8 cellular contexts compared by ENCODE assay signal in genomic region chr6:108113557-108114519, GRCh38. TPM values are rescaled to one million over a fixed set of nuclear protein-coding genes. Genes with fewer than 3 reads are reported as not detected.
A peak's percentile ranks its signal among the peaks of the same experiment; 100 is the strongest.
DNase-seq lines count a peak whose midpoint lies in the region; ATAC-seq and TF ChIP-seq lines count a peak whose summit lies in the region.

No MANE protein-coding gene starts in this region.

- no peaks in the 10 kb centered on the region for H3K9me3 Mint-ChIP-seq in activated T-helper 1 cell treated with anti-CD3 and anti-CD28 coated beads, Interleukin-12 subunit alpha, Interleukin-12 subunit beta, Interleukin-2, Interleukin-4 antibody, amounts not matched to agents 30 ng/mL and 10 ng/mL and 1 ng/mL, durations not matched to agents 14 hours and 24 hours and 36 hours

- peaks cover 12 to 47% (median 41%) of the 10 kb centered on the region in 9 donors for H3K4me1 ChIP-seq in heart right ventricle
- H3K4me1 ChIP-seq in prostate gland (replicated peaks): peaks cover 2% of the 10 kb centered on the region

- peak overlapping the region; percentile 52 for H3K4me3 ChIP-seq in AG10803 (ENCODE audit: low read length)
- no peak overlapping the region for H3K4me3 ChIP-seq in GM12865 (ENCODE audit: low read depth, low read length)
- peak overlapping the region in 6 of 10 donors; percentile 13 to 57 (median 48) for H3K4me3 ChIP-seq in heart right ventricle
- H3K4me3 ChIP-seq in prostate gland: no peak overlapping the region

- H3K9me3 ChIP-seq in heart right ventricle: no peaks in the 10 kb centered on the region
- no peaks in the 10 kb centered on the region for H3K9me3 ChIP-seq in prostate gland

- H3K4me1 Mint-ChIP-seq in activated T-helper 1 cell treated with anti-CD3 and anti-CD28 coated beads, Interleukin-12 subunit alpha, Interleukin-12 subunit beta, Interleukin-2, Interleukin-4 antibody, amounts not matched to agents 30 ng/mL and 10 ng/mL and 1 ng/mL, durations not matched to agents 14 hours and 24 hours and 36 hours (ENCODE audit: low read depth): peaks cover 30% of the 10 kb centered on the region

- H3K27ac ChIP-seq in heart right ventricle (no peak overlapping the region), prostate gland (no peak overlapping the region)

- ATAC-seq in heart right ventricle (peak in 7 of 8 donors; percentile 30 to 55 (median 46)), HG03095 (IDR thresholded peaks at IDR 0.05; ENCODE audit: unreplicated experiment) (no peak), GM19351 (IDR thresholded peaks at IDR 0.05; ENCODE audit: unreplicated experiment) (no peak)

- peaks cover 5% of the 10 kb centered on the region for H3K36me3 Mint-ChIP-seq in activated T-helper 1 cell treated with anti-CD3 and anti-CD28 coated beads, Interleukin-12 subunit alpha, Interleukin-12 subunit beta, Interleukin-2, Interleukin-4 antibody, amounts not matched to agents 30 ng/mL and 10 ng/mL and 1 ng/mL, durations not matched to agents 14 hours and 24 hours and 36 hours (ENCODE audit: low read depth)

- peaks cover 83% of the 10 kb centered on the region for H3K27me3 Mint-ChIP-seq in activated T-helper 1 cell treated with anti-CD3 and anti-CD28 coated beads, Interleukin-12 subunit alpha, Interleukin-12 subunit beta, Interleukin-2, Interleukin-4 antibody, amounts not matched to agents 30 ng/mL and 10 ng/mL and 1 ng/mL, durations not matched to agents 14 hours and 24 hours and 36 hours (ENCODE audit: insufficient read depth)

- H3K27me3 ChIP-seq in heart right ventricle (peaks cover 16 to 98% (median 90%) of the 10 kb centered on the region in 7 donors), prostate gland (replicated peaks; ENCODE audit: insufficient read depth) (peaks cover 12% of the 10 kb centered on the region)

- peak overlapping the region; percentile 41 for H3K27ac Mint-ChIP-seq in activated T-helper 1 cell treated with anti-CD3 and anti-CD28 coated beads, Interleukin-12 subunit alpha, Interleukin-12 subunit beta, Interleukin-2, Interleukin-4 antibody, amounts not matched to agents 30 ng/mL and 10 ng/mL and 1 ng/mL, durations not matched to agents 14 hours and 24 hours and 36 hours

- WGBS in heart right ventricle, 2 donors: 24 to 27% methylated on average over 39 of the region's 39 CpGs
- WGBS in prostate gland: 23% methylated on average over 31 of the region's 39 CpGs

- TF ChIP-seq POLR2A in prostate gland (IDR thresholded peaks at IDR 0.05): no peak

- intact Hi-C loops in activated T-helper 1 cell treated with anti-CD3 and anti-CD28 coated beads, Interleukin-12 subunit alpha, Interleukin-12 subunit beta, Interleukin-2, Interleukin-4 antibody, amounts not matched to agents 30 ng/mL and 10 ng/mL and 1 ng/mL, durations not matched to agents 14 hours and 24 hours and 36 hours (cut with micrococcal nuclease): loop anchor here (1.0 to 5.0 kb wide), 3 partner anchors 248 to 412 kb away; no protein-coding TSS in a partner anchor
- intact Hi-C loops in heart right ventricle (cut with DNase I): loop anchor here (1.0 to 10.0 kb wide), 11 partner anchors 147 to 413 kb away; partner anchors contain the start of gene SNX3 (in 1 of the 10)
- intact Hi-C loops in prostate gland (cut with DNase I): loop anchor here (5.0 to 10.0 kb wide), 2 partner anchors 381 to 413 kb away; no protein-coding TSS in a partner anchor

- TF ChIP-seq CTCF in AG10803 (conservative IDR thresholded peaks at IDR 0.05; ENCODE audit: low read length) (peak; percentile 62), GM12865 (IDR thresholded peaks at IDR 0.05; ENCODE audit: insufficient read depth, low read depth, low read length, missing control alignments) (peak; percentile 19), heart right ventricle (IDR thresholded peaks at IDR 0.05) (peak in 8 of 9 donors; percentile 29 to 66 (median 54)), prostate gland (IDR thresholded peaks at IDR 0.05) (peak; percentile 25 to 68 (median 64))

- peak overlapping the region; percentile 48 for H3K4me3 Mint-ChIP-seq in activated T-helper 1 cell treated with anti-CD3 and anti-CD28 coated beads, Interleukin-12 subunit alpha, Interleukin-12 subunit beta, Interleukin-2, Interleukin-4 antibody, amounts not matched to agents 30 ng/mL and 10 ng/mL and 1 ng/mL, durations not matched to agents 14 hours and 24 hours and 36 hours

- H3K36me3 ChIP-seq in heart right ventricle: no peaks in the 10 kb centered on the region
- no peaks in the 10 kb centered on the region for H3K36me3 ChIP-seq in prostate gland

- peak; percentile 50 for DNase-seq in AG10803 (ENCODE audit: low read depth)
- DNase-seq in GM12865 (ENCODE audit: low read depth): peak; percentile 27
- DNase-seq in NCI-H2196 treated with DMSO at 0.1 percent for 48 hours (lab: John Stamatoyannopoulos, UW; ENCODE audit: unreplicated experiment): peak; percentile 12
- no peak for DNase-seq in activated T-helper 1 cell treated with anti-CD3 and anti-CD28 coated beads, Interleukin-12 subunit alpha, Interleukin-12 subunit beta, Interleukin-2, Interleukin-4 antibody, amounts not matched to agents 30 ng/mL and 10 ng/mL and 1 ng/mL, durations not matched to agents 14 hours and 24 hours and 36 hours (ENCODE audit: low spot score)
- peak in 1 of 2 donors; percentile 39 for DNase-seq in heart right ventricle
- no peak for DNase-seq in prostate gland (ENCODE audit: low spot score)

RNA-seq across cellular contexts. Expression of gene OSTM1, which starts 39.3 kb away (rescaled TPM):
- 19.9 and 22.5 TPM in 2 replicates for total RNA-seq in activated T-helper 1 cell treated with anti-CD3 and anti-CD28 coated beads, Interleukin-12 subunit alpha, Interleukin-12 subunit beta, Interleukin-2, Interleukin-4 antibody, amounts not matched to agents 30 ng/mL and 10 ng/mL and 1 ng/mL, durations not matched to agents 14 hours and 24 hours and 36 hours
- total RNA-seq in heart right ventricle: 10 to 100 TPM; 34.5 to 57.9 (median 42.3) TPM
- 10 to 100 TPM; 17.3 to 19.5 TPM for polyA plus RNA-seq in heart right ventricle
- total RNA-seq in prostate gland: 10 to 100 TPM; 44.6 to 73.1 TPM

RNA-seq across cellular contexts. Expression of gene NR2E1, which starts 52.0 kb away (rescaled TPM):
- total RNA-seq in activated T-helper 1 cell treated with anti-CD3 and anti-CD28 coated beads, Interleukin-12 subunit alpha, Interleukin-12 subunit beta, Interleukin-2, Interleukin-4 antibody, amounts not matched to agents 30 ng/mL and 10 ng/mL and 1 ng/mL, durations not matched to agents 14 hours and 24 hours and 36 hours: not detected in 2 replicates
- total RNA-seq in heart right ventricle (not detected), prostate gland (under 1 TPM in 1 of 2 donors, not detected in 1; 0.91 TPM)
- not detected for polyA plus RNA-seq in heart right ventricle

Comparison
In these comparisons a context has a peak if more than half of its experiments do, and no peak if none do; other contexts are left out.
1. DNase-seq: peak in AG10803 (single experiment), GM12865 (single experiment) and NCI-H2196 treated with DMSO at 0.1 percent for 48 hours (single experiment); none in activated T-helper 1 cell treated with anti-CD3 and anti-CD28 coated beads, Interleukin-12 subunit alpha, Interleukin-12 subunit beta, Interleukin-2, Interleukin-4 antibody, amounts not matched to agents 30 ng/mL and 10 ng/mL and 1 ng/mL, durations not matched to agents 14 hours and 24 hours and 36 hours (single experiment) and prostate gland (single experiment).
2. H3K4me3 ChIP-seq: peak in AG10803 (single experiment) and heart right ventricle (6 of 10); none in GM12865 (single experiment) and prostate gland (0 of 2).
3. ATAC-seq: peak in heart right ventricle (7 of 8); none in HG03095 (single experiment) and GM19351 (single experiment).
4. Peak in every context shown above with its lines, with median percentiles within 50 percentile points of each other: CTCF ChIP-seq.